ENCODE assay signal across 1 cellular context in genomic region chr10:104330168-104331117, GRCh38.
TF ChIP-seq lines count a peak whose summit lies in the region.

No MANE protein-coding gene starts in this region.

TF ChIP-seq in K562, 482 proteins besides CTCF, POLR2A, EP300 and RAD21 (continued from another document):
- TF ChIP-seq ELK1 (CRISPR knock-in tag; IDR thresholded peaks at IDR 0.05) (no peak), CEBPB (tag; IDR thresholded peaks at IDR 0.05) (peak; percentile 33; the same call in 1 of the 2 replicates), HOMEZ (CRISPR knock-in tag; IDR thresholded peaks at IDR 0.05) (no peak), HMG20A (CRISPR knock-in tag; conservative IDR thresholded peaks at IDR 0.05) (no peak), NRF1 (conservative IDR thresholded peaks at IDR 0.05 in 1 of 2, IDR thresholded peaks at IDR 0.05 in 1 of 2) (no peak), U2AF2 (optimal IDR thresholded peaks at IDR 0.05; ENCODE audit: low read depth, low read length) (no peak), ZNF449 (CRISPR knock-in tag; IDR thresholded peaks at IDR 0.05) (no peak), RBFOX2 (IDR thresholded peaks at IDR 0.05; ENCODE audit: low read depth, low read length) (0 out of 2 replicates have a peak, but pooled peaks have one; percentile 29), ZNF778 (CRISPR knock-in tag; IDR thresholded peaks at IDR 0.05) (no peak), STAT6 (CRISPR knock-in tag; IDR thresholded peaks at IDR 0.05) (no peak), HDAC3 (IDR thresholded peaks at IDR 0.05; ENCODE audit: borderline replicate concordance, partially characterized antibody) (no peak)
TF ChIP-seq in K562: peak in this region for 3.
